Comparison of ENCODE assay signal across 25 cellular contexts in genomic region chr10:71594934-71595571, GRCh38.
DNase-seq lines count a peak whose midpoint lies in the region; ATAC-seq and TF ChIP-seq lines count a peak whose summit lies in the region.
"Had no signal": no experiment of that assay in that cellular context is flagged by ENCODE, and none has a peak within 500 bp of the region (broad histone marks: within the 10 kb centered on the region; RNA-seq: fewer than 3 reads in every experiment).

No MANE protein-coding gene starts in this region.

- H3K36me3 Mint-ChIP-seq in activated T-helper 17 cell treated with anti-CD3 and anti-CD28 coated beads, Interleukin-2, amount 50 U/mL, for 72 hours (ENCODE audit: low read depth): no peaks in the 10 kb centered on the region
- H3K36me3 Mint-ChIP-seq in dendritic cell treated with granulocyte-macrophage colony-stimulating factor and Interleukin-4, amounts not matched to agents 40 ng/mL and 50 ng/mL, for 4 days (ENCODE audit: low read depth): no peaks in the 10 kb centered on the region
- H3K36me3 Mint-ChIP-seq: CD4-positive, alpha-beta memory T cell; CD4-positive, CD25-positive, alpha-beta regulatory T cell; CD8-positive, alpha-beta memory T cell had no signal

- no peaks in the 10 kb centered on the region for H3K79me2 ChIP-seq in parathyroid adenoma

- no peaks in the 10 kb centered on the region for H3K9me3 Mint-ChIP-seq in activated T-helper 17 cell treated with anti-CD3 and anti-CD28 coated beads, Interleukin-2, amount 50 U/mL, for 72 hours
- no peaks in the 10 kb centered on the region for H3K9me3 Mint-ChIP-seq in dendritic cell treated with granulocyte-macrophage colony-stimulating factor and Interleukin-4, amounts not matched to agents 40 ng/mL and 50 ng/mL, for 4 days
- H3K9me3 Mint-ChIP-seq: CD4-positive, alpha-beta memory T cell; CD4-positive, CD25-positive, alpha-beta regulatory T cell; CD8-positive, alpha-beta memory T cell had no signal

- intact Hi-C loops in dendritic cell treated with granulocyte-macrophage colony-stimulating factor and Interleukin-4, amounts not matched to agents 40 ng/mL and 50 ng/mL, for 4 days (cut with micrococcal nuclease): no loop called here

- H2AFZ ChIP-seq in parathyroid adenoma: peak overlapping the region; percentile 26

- no peak for TF ChIP-seq CTCF in parathyroid adenoma (IDR thresholded peaks at IDR 0.05)

- H3K9me3 ChIP-seq in BLaER1 (no peaks in the 10 kb centered on the region), parathyroid adenoma (ENCODE audit: control insufficient read depth, low read length) (no peaks in the 10 kb centered on the region)
- H3K9me3 ChIP-seq: BE2C; BLaER1 treated with 17β-estradiol and CSF1 and Interleukin-3, amounts not matched to agents 10 nM and 100 nM had no signal

- no peaks in the 10 kb centered on the region for H4K20me1 ChIP-seq in BLaER1
- H4K20me1 ChIP-seq: BLaER1 treated with 17β-estradiol and CSF1 and Interleukin-3, amounts not matched to agents 10 nM and 100 nM had no signal

- peak overlapping the region; percentile 78 for H3K27ac Mint-ChIP-seq in activated T-helper 17 cell treated with anti-CD3 and anti-CD28 coated beads, Interleukin-2, amount 50 U/mL, for 72 hours
- H3K27ac Mint-ChIP-seq in dendritic cell treated with granulocyte-macrophage colony-stimulating factor and Interleukin-4, amounts not matched to agents 40 ng/mL and 50 ng/mL, for 4 days: peak overlapping the region; percentile 23
- H3K27ac Mint-ChIP-seq: CD4-positive, alpha-beta memory T cell; CD4-positive, CD25-positive, alpha-beta regulatory T cell had no signal

- no peak overlapping the region for H3K9ac ChIP-seq in BLaER1
- H3K9ac ChIP-seq in parathyroid adenoma: no peak overlapping the region
- H3K9ac ChIP-seq: BLaER1 treated with 17β-estradiol and CSF1 and Interleukin-3, amounts not matched to agents 10 nM and 100 nM had no signal

- no peak for ATAC-seq in activated T-helper 17 cell treated with anti-CD3 and anti-CD28 coated beads, Interleukin-2, amount 50 U/mL, for 72 hours (replicated peaks)
- ATAC-seq in HG03280 (IDR thresholded peaks at IDR 0.05; ENCODE audit: unreplicated experiment) (no peak), HG03175 (IDR thresholded peaks at IDR 0.05; ENCODE audit: unreplicated experiment) (no peak)
- ATAC-seq: GM12878 had no signal

- H3K4me1 ChIP-seq in BLaER1 (peaks cover 73% of the 10 kb centered on the region), parathyroid adenoma (peaks cover 64% of the 10 kb centered on the region)
- H3K4me1 ChIP-seq: BE2C had no signal

- H3K27ac ChIP-seq in BLaER1 (0 out of 2 replicates have a peak overlapping the region, but pooled peaks have one; percentile 35), parathyroid adenoma (peak overlapping the region; percentile 100)
- H3K27ac ChIP-seq: C4-2B had no signal

- no peak overlapping the region for H3K4me3 ChIP-seq in BLaER1
- no peak overlapping the region for H3K4me3 ChIP-seq in parathyroid adenoma (ENCODE audit: low read depth, low read length)
- H3K4me3 ChIP-seq in H7 (ENCODE audit: insufficient read depth, low read depth, low read length): no peak overlapping the region
- H3K4me3 ChIP-seq: BLaER1 treated with 17β-estradiol and CSF1 and Interleukin-3, amounts not matched to agents 10 nM and 100 nM; GM12878 had no signal

- H3K27me3 ChIP-seq in BLaER1: no peaks in the 10 kb centered on the region
- H3K27me3 ChIP-seq in parathyroid adenoma (ENCODE audit: control insufficient read depth, insufficient read depth, low read length): no peaks in the 10 kb centered on the region
- H3K27me3 ChIP-seq in H7 (ENCODE audit: control insufficient read depth, insufficient read depth, low read length): no peaks in the 10 kb centered on the region
- H3K27me3 ChIP-seq: BE2C; BLaER1 treated with 17β-estradiol and CSF1 and Interleukin-3, amounts not matched to agents 10 nM and 100 nM had no signal

- H3K4me2 ChIP-seq in BLaER1: no peak overlapping the region
- no peak overlapping the region for H3K4me2 ChIP-seq in parathyroid adenoma (ENCODE audit: low read length)

- DNase-seq in activated gamma-delta T cell (lab: John Stamatoyannopoulos, UW) (no peak), H7 (no peak)
- DNase-seq: 8988T; ACHN; BE2C; CD4-positive, alpha-beta memory T cell; CD4-positive, CD25-positive, alpha-beta regulatory T cell; CD8-positive, alpha-beta memory T cell; COR-L47; DMS 273 treated with DMSO at 0.1 percent for 48 hours; DMS153; DMS53; DMS79; DND-41; EL; GDM1 had no signal

- no peaks in the 10 kb centered on the region for H3K4me1 Mint-ChIP-seq in activated T-helper 17 cell treated with anti-CD3 and anti-CD28 coated beads, Interleukin-2, amount 50 U/mL, for 72 hours
- H3K4me1 Mint-ChIP-seq in dendritic cell treated with granulocyte-macrophage colony-stimulating factor and Interleukin-4, amounts not matched to agents 40 ng/mL and 50 ng/mL, for 4 days (ENCODE audit: low read depth): peaks cover 44% of the 10 kb centered on the region
- H3K4me1 Mint-ChIP-seq: CD4-positive, alpha-beta memory T cell; CD4-positive, CD25-positive, alpha-beta regulatory T cell; CD8-positive, alpha-beta memory T cell had no signal

- no peak overlapping the region for H3K4me3 Mint-ChIP-seq in activated T-helper 17 cell treated with anti-CD3 and anti-CD28 coated beads, Interleukin-2, amount 50 U/mL, for 72 hours
- no peak overlapping the region for H3K4me3 Mint-ChIP-seq in dendritic cell treated with granulocyte-macrophage colony-stimulating factor and Interleukin-4, amounts not matched to agents 40 ng/mL and 50 ng/mL, for 4 days
- H3K4me3 Mint-ChIP-seq: CD4-positive, alpha-beta memory T cell; CD4-positive, CD25-positive, alpha-beta regulatory T cell; CD8-positive, alpha-beta memory T cell had no signal

- no peaks in the 10 kb centered on the region for H3K36me3 ChIP-seq in BLaER1
- H3K36me3 ChIP-seq in parathyroid adenoma (ENCODE audit: control insufficient read depth, insufficient read depth, low read length): no peaks in the 10 kb centered on the region
- H3K36me3 ChIP-seq in H7 (replicated peaks; ENCODE audit: control insufficient read depth, insufficient read depth, low read length): no peaks in the 10 kb centered on the region
- H3K36me3 ChIP-seq: BE2C; BLaER1 treated with 17β-estradiol and CSF1 and Interleukin-3, amounts not matched to agents 10 nM and 100 nM had no signal

- no peaks in the 10 kb centered on the region for H3K27me3 Mint-ChIP-seq in activated T-helper 17 cell treated with anti-CD3 and anti-CD28 coated beads, Interleukin-2, amount 50 U/mL, for 72 hours
- H3K27me3 Mint-ChIP-seq in dendritic cell treated with granulocyte-macrophage colony-stimulating factor and Interleukin-4, amounts not matched to agents 40 ng/mL and 50 ng/mL, for 4 days: peaks cover 4% of the 10 kb centered on the region
